ENCODE assay signal across 9 cellular contexts in the genomic region with DNA sequence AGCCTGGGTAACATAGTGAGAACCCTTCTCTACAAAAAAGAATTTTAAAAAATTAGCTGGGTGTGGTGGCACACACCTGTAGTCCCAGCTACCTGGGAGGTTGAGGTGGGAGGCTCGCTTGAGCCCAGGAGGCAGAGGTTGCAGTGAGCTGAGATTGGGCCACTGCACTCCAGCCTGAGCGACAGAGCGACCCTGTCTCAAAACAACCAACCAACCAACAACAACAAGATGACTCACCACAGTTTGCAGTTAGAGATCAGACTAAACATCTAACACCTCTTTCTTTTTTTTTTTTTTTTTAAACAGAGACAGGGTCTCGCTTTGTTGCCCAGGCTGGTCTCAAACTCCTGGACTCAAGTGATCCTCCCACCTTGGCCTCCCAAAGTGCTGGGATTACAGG. TPM values are rescaled to one million over a fixed set of nuclear protein-coding genes. Genes with fewer than 3 reads are reported as not detected.
"Had no signal": no experiment of that assay in that cellular context is flagged by ENCODE, and none has a peak within 500 bp of the region (broad histone marks: within the 10 kb centered on the region; RNA-seq: fewer than 3 reads in every experiment).

No MANE protein-coding gene starts in this region.

RNA-seq across cellular contexts. Expression of a gene that starts 20.4 kb away (rescaled TPM):
- total RNA-seq: dermis blood vessel endothelial cell, endodermal cell, left colon, left lobe of liver, left ventricle myocardium inferior, liver, mammary epithelial cell, mesothelial cell of epicardium, mucosa of descending colon had no signal
- polyA plus RNA-seq: liver had no signal
